In the genomic region with DNA sequence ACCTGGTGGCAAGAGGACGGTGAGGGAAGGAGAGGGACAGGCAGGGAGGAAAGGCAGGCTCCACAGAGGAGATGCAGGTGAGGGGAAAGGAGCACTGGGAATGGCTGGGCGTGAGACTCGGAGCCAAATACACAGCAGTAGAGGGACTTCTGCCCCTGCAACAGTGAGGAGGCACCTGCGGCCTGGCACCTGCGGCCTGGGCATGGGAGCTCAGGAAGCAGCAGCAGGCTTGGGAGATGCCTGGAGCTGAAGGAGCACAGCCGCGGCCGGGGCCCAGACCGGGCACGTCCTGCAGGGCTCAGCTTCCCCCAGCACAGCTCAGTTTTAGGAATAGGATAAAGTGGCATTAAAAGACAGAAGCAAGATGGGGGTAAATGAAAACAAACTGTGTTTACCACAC, we compare ENCODE assay signal across 15 cellular contexts. TPM values are rescaled to one million over a fixed set of nuclear protein-coding genes. Genes with fewer than 3 reads are reported as not detected.
DNase-seq lines count a peak whose midpoint lies in the region; ATAC-seq and TF ChIP-seq lines count a peak whose summit lies in the region.
"Had no signal": no experiment of that assay in that cellular context is flagged by ENCODE, and none has a peak within 500 bp of the region (broad histone marks: within the 10 kb centered on the region; RNA-seq: fewer than 3 reads in every experiment).

No MANE protein-coding gene starts in this region.

- no peak overlapping the region for H3K9ac ChIP-seq in H9 (ENCODE audit: extremely low read depth, insufficient read length, low read length)

- H3K4me1 Mint-ChIP-seq in H9, result peaks cover 41 to 42% of the 10 kb centered on the region in 2 experiments
- peaks cover 2% of the 10 kb centered on the region for H3K4me1 Mint-ChIP-seq in glutamatergic neuron (ENCODE audit: low read depth, unreplicated experiment)

- H3K27ac Mint-ChIP-seq in H9, result no peak overlapping the region
- H3K27ac Mint-ChIP-seq in glutamatergic neuron (ENCODE audit: unreplicated experiment), result peak overlapping the region; percentile 42
- H3K27ac Mint-ChIP-seq: CD4-positive, CD25-positive, alpha-beta regulatory T cell had no signal

- TF ChIP-seq CTCF in H9 (conservative IDR thresholded peaks at IDR 0.05) (no peak), glutamatergic neuron (IDR thresholded peaks at IDR 0.05; ENCODE audit: partially characterized antibody, unreplicated experiment) (no peak), omental fat pad (IDR thresholded peaks at IDR 0.05) (no peak)

- no peak overlapping the region for H4K5ac ChIP-seq in H9 (ENCODE audit: insufficient read length, low read depth, low read length)

- H3K36me3 Mint-ChIP-seq in H9 (ENCODE audit: insufficient read depth in 1 of 3, low read depth in 3 of 3) (peaks cover 0 to 10% (median 2%) of the 10 kb centered on the region in 3 experiments; a peak in 3 of 7 replicates), glutamatergic neuron (ENCODE audit: unreplicated experiment) (peaks cover 31% of the 10 kb centered on the region)
- H3K36me3 Mint-ChIP-seq: CD4-positive, CD25-positive, alpha-beta regulatory T cell had no signal

- no peaks in the 10 kb centered on the region for H3K79me1 ChIP-seq in H9 (ENCODE audit: insufficient read depth, low read depth, low read length, poor library complexity, severe bottlenecking)

- H3K79me2 ChIP-seq in H9 (ENCODE audit: insufficient read depth, low read length), result no peaks in the 10 kb centered on the region

- H3K23me2 ChIP-seq in H9 (ENCODE audit: insufficient read length, low read depth, low read length, poor library complexity, severe bottlenecking), result peaks cover 3% of the 10 kb centered on the region

- H3K4me3 Mint-ChIP-seq in H9 (no peak overlapping the region), glutamatergic neuron (ENCODE audit: unreplicated experiment) (no peak overlapping the region)

- H3K18ac ChIP-seq in H9 (ENCODE audit: insufficient read length, low read depth, low read length), result no peak overlapping the region

- H2AFZ ChIP-seq in H9 (ENCODE audit: low read length), result no peak overlapping the region

- no peak overlapping the region for H3K4ac ChIP-seq in H9 (ENCODE audit: low read depth, low read length)

- no peak overlapping the region for H2BK12ac ChIP-seq in H9 (ENCODE audit: insufficient read length, low read depth, low read length)

- no peak overlapping the region for H3K14ac ChIP-seq in H9 (ENCODE audit: insufficient read depth, low read length)

- no peaks in the 10 kb centered on the region for H3K27me3 ChIP-seq in H9 (ENCODE audit: insufficient read depth, low read length)

- no peak overlapping the region for H3T11ph ChIP-seq in H9 (ENCODE audit: low read length)

- no peak overlapping the region for H3K56ac ChIP-seq in H9 (ENCODE audit: insufficient read length, low read depth, low read length)

- H2BK5ac ChIP-seq in H9 (ENCODE audit: insufficient read length, low read length), result no peak overlapping the region

- no peak overlapping the region for H4K91ac ChIP-seq in H9 (ENCODE audit: insufficient read length, low read depth, low read length)

- H3K4me2 ChIP-seq in H9 (ENCODE audit: insufficient read depth, insufficient read length, low read length), result no peak overlapping the region

- no peak overlapping the region for H2BK20ac ChIP-seq in H9 (ENCODE audit: low read depth, low read length, poor library complexity, severe bottlenecking)

- H3K9me3 ChIP-seq in H9 (ENCODE audit: control insufficient read depth, low read depth, low read length), result no peaks in the 10 kb centered on the region

- H2BK120ac ChIP-seq in H9 (ENCODE audit: low read depth, low read length, poor library complexity, severe bottlenecking), result no peak overlapping the region

- DNase-seq in D341Med (ENCODE audit: low spot score), result peak; percentile 30
- peak; percentile 21 for DNase-seq in H9
- DNase-seq in glutamatergic neuron, result no peak
- DNase-seq in sciatic nerve (ENCODE audit: low spot score), result peak; percentile 14
- no peak for DNase-seq in LoVo (ENCODE audit: low spot score)
- DNase-seq in NK-92 (lab: John Stamatoyannopoulos, UW; ENCODE audit: unreplicated experiment), result no peak
- DNase-seq in omental fat pad (ENCODE audit: low spot score), result no peak
- DNase-seq: CD4-positive, CD25-positive, alpha-beta regulatory T cell; DMS 273 treated with DMSO at 0.1 percent for 48 hours; GOT3 had no signal

- H3K23ac ChIP-seq in H9 (ENCODE audit: insufficient read length, low read depth, low read length), result no peak overlapping the region

- no CpG with 5 or more reads among the region's 10 CpGs for WGBS in H9 (ENCODE audit: extremely low coverage, insufficient read length, low lambda C conversion rate)

- no peaks in the 10 kb centered on the region for H4K20me1 ChIP-seq in H9 (ENCODE audit: control insufficient read depth, insufficient read depth, insufficient read length)

- H3K27me3 Mint-ChIP-seq in H9 (ENCODE audit: low read depth) (peaks cover 9% of the 10 kb centered on the region), glutamatergic neuron (ENCODE audit: unreplicated experiment) (peaks cover 6% of the 10 kb centered on the region)

- no peaks in the 10 kb centered on the region for H3K4me1 ChIP-seq in H9 (ENCODE audit: insufficient read depth, low read length)

- no peak overlapping the region for H3K27ac ChIP-seq in H9 (ENCODE audit: insufficient read length, low read depth, low read length)

- no peaks in the 10 kb centered on the region for H3K9me3 Mint-ChIP-seq in H9
- peaks cover 11% of the 10 kb centered on the region for H3K9me3 Mint-ChIP-seq in glutamatergic neuron (ENCODE audit: unreplicated experiment)
- H3K9me3 Mint-ChIP-seq: CD4-positive, CD25-positive, alpha-beta regulatory T cell had no signal

- intact Hi-C loops in sciatic nerve (cut with DNase I), result no loop called here

- H2AK5ac ChIP-seq in H9 (ENCODE audit: insufficient read length, low read length), result no peak overlapping the region

- no peak overlapping the region for H4K8ac ChIP-seq in H9 (replicated peaks; ENCODE audit: insufficient read length, low read depth, low read length)

- H2BK15ac ChIP-seq in H9 (ENCODE audit: low read depth, low read length), result no peak overlapping the region

- ATAC-seq in sciatic nerve, result no peak
- ATAC-seq in omental fat pad (ENCODE audit: low FRiP score), result no peak
- no peak for ATAC-seq in GM18520 (IDR thresholded peaks at IDR 0.05; ENCODE audit: unreplicated experiment)
- ATAC-seq: HCT116, K562 had no signal

RNA-seq across cellular contexts. Expression of gene TSPEAR, which starts 20.9 kb away (rescaled TPM):
- total RNA-seq in H9 (2021) (1.2 and 1.3 TPM in 2 replicates), glutamatergic neuron (ENCODE audit: unreplicated experiment) (not detected), sciatic nerve (not detected), omental fat pad (under 1 TPM in 1 of 4 donors, not detected in 3; 0.19 TPM)
- total RNA-seq: CD4-positive, CD25-positive, alpha-beta regulatory T cell; Daoy; K562 had no signal

RNA-seq across cellular contexts. Expression of gene KRTAP10-12, which starts 35.3 kb away (rescaled TPM):
- total RNA-seq in H9 (2021) (not detected in 2 replicates), glutamatergic neuron (ENCODE audit: unreplicated experiment) (not detected), sciatic nerve (not detected), omental fat pad (not detected)
- total RNA-seq: A673; CD4-positive, CD25-positive, alpha-beta regulatory T cell; Daoy; K562 had no signal

RNA-seq across cellular contexts. Expression of gene KRTAP12-1, which starts 50.3 kb away (rescaled TPM):
- total RNA-seq in H9 (2021), result not detected in 2 replicates
- not detected for total RNA-seq in glutamatergic neuron (ENCODE audit: unreplicated experiment)
- total RNA-seq in sciatic nerve, result not detected
- total RNA-seq in omental fat pad, result not detected
- total RNA-seq: CD4-positive, CD25-positive, alpha-beta regulatory T cell; Daoy; K562 had no signal

Comparison
In these comparisons a context has a peak if more than half of its experiments do, and no peak if none do; other contexts are left out.
1. DNase-seq: peak in D341Med (single experiment), H9 (single experiment) and sciatic nerve (single experiment); none in glutamatergic neuron (single experiment), LoVo (single experiment), NK-92 (single experiment) and omental fat pad (single experiment).